14 cellular contexts compared by ENCODE assay signal in the genomic region with DNA sequence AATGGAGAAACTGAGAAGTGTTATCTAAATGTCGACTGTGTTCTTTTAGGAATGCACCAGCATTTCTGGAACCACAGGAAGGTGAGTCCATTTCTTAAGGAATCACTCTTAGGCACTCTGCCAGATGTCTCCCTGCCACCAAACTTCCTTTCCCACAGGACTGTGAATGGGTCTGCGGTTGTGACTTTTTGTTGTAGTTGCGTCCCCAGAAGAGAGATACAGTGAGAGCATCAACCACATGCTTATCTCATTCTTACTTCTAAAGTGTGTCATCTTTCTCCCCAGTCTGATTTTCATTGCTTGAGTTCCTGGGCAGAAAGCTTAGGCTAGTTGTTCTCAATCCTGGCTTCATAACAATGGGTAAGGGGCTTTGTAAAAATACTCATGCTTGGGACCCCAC. TPM values are rescaled to one million over a fixed set of nuclear protein-coding genes. Genes with fewer than 3 reads are reported as not detected.
DNase-seq lines count a peak whose midpoint lies in the region; ATAC-seq lines count a peak whose summit lies in the region.
"Had no signal": no experiment of that assay in that cellular context is flagged by ENCODE, and none has a peak within 500 bp of the region (broad histone marks: within the 10 kb centered on the region; RNA-seq: fewer than 3 reads in every experiment).

No MANE protein-coding gene starts in this region.

- H3K27ac Mint-ChIP-seq in activated T-helper 2 cell treated with anti-CD3 and anti-CD28 coated beads, Interferon-gamma antibody, Interleukin-2, Interleukin-4, amounts not matched to agents 10 μg/mL and 5 μg/mL and 100 μg/mL, durations not matched to agents 14 hours and 24 hours and 36 hours: peak overlapping the region; percentile 86
- H3K27ac Mint-ChIP-seq: CD8-positive, alpha-beta T cell; H9 had no signal

- in situ Hi-C loops in KBM-7 (cut with MboI; ENCODE audit: low pct_unique_long_range_greater_than_20kb, low sequenced_read_pairs): no loop called here

- no peaks in the 10 kb centered on the region for H3K27me3 Mint-ChIP-seq in activated T-helper 2 cell treated with anti-CD3 and anti-CD28 coated beads, Interferon-gamma antibody, Interleukin-2, Interleukin-4, amounts not matched to agents 10 μg/mL and 5 μg/mL and 100 μg/mL, durations not matched to agents 14 hours and 24 hours and 36 hours (ENCODE audit: low read depth)

- ATAC-seq in GM18511 (IDR thresholded peaks at IDR 0.05; ENCODE audit: unreplicated experiment): peak; percentile 45
- peak; percentile 39 for ATAC-seq in GM19455 (IDR thresholded peaks at IDR 0.05; ENCODE audit: unreplicated experiment)
- ATAC-seq in HG03066 (IDR thresholded peaks at IDR 0.05; ENCODE audit: low read depth, unreplicated experiment): peak; percentile 26
- ATAC-seq: CD8-positive, alpha-beta T cell had no signal

- H3K36me3 Mint-ChIP-seq in activated T-helper 2 cell treated with anti-CD3 and anti-CD28 coated beads, Interferon-gamma antibody, Interleukin-2, Interleukin-4, amounts not matched to agents 10 μg/mL and 5 μg/mL and 100 μg/mL, durations not matched to agents 14 hours and 24 hours and 36 hours (ENCODE audit: low read depth): peaks cover 38% of the 10 kb centered on the region
- H3K36me3 Mint-ChIP-seq: CD8-positive, alpha-beta T cell had no signal

- peak overlapping the region; percentile 6 for H3K4me3 Mint-ChIP-seq in activated T-helper 2 cell treated with anti-CD3 and anti-CD28 coated beads, Interferon-gamma antibody, Interleukin-2, Interleukin-4, amounts not matched to agents 10 μg/mL and 5 μg/mL and 100 μg/mL, durations not matched to agents 14 hours and 24 hours and 36 hours (ENCODE audit: low read depth)
- H3K4me3 Mint-ChIP-seq: CD8-positive, alpha-beta T cell; H9 had no signal

- intact Hi-C loops in activated T-helper 2 cell treated with anti-CD3 and anti-CD28 coated beads, Interferon-gamma antibody, Interleukin-2, Interleukin-4, amounts not matched to agents 10 μg/mL and 5 μg/mL and 100 μg/mL, durations not matched to agents 14 hours and 24 hours and 36 hours (cut with micrococcal nuclease): loop anchor here (1.0 kb wide), 1 partner anchor 8 kb away; no protein-coding TSS in a partner anchor

- DNase-seq in activated T-helper 2 cell treated with anti-CD3 and anti-CD28 coated beads, Interferon-gamma antibody, Interleukin-2, Interleukin-4, amounts not matched to agents 10 μg/mL and 5 μg/mL and 100 μg/mL, durations not matched to agents 14 hours and 24 hours and 36 hours (ENCODE audit: low spot score): no peak
- DNase-seq in NCI-H2029 treated with DMSO at 0.1 percent for 48 hours (lab: John Stamatoyannopoulos, UW): no peak
- no peak for DNase-seq in HT-29 (ENCODE audit: low spot score)
- no peak for DNase-seq in KBM-7
- DNase-seq: CD8-positive, alpha-beta T cell; H9; mammary epithelial cell; NCI-H2171; nucleus accumbens; tibial artery had no signal

- H3K9me3 Mint-ChIP-seq in activated T-helper 2 cell treated with anti-CD3 and anti-CD28 coated beads, Interferon-gamma antibody, Interleukin-2, Interleukin-4, amounts not matched to agents 10 μg/mL and 5 μg/mL and 100 μg/mL, durations not matched to agents 14 hours and 24 hours and 36 hours: peaks cover 17% of the 10 kb centered on the region
- H3K9me3 Mint-ChIP-seq: CD8-positive, alpha-beta T cell had no signal

- peaks cover 56% of the 10 kb centered on the region for H3K4me1 Mint-ChIP-seq in activated T-helper 2 cell treated with anti-CD3 and anti-CD28 coated beads, Interferon-gamma antibody, Interleukin-2, Interleukin-4, amounts not matched to agents 10 μg/mL and 5 μg/mL and 100 μg/mL, durations not matched to agents 14 hours and 24 hours and 36 hours (ENCODE audit: low read depth)

RNA-seq across cellular contexts. Expression of gene ITPRIPL2, which starts 13.4 kb away (rescaled TPM):
- total RNA-seq in activated T-helper 2 cell treated with anti-CD3 and anti-CD28 coated beads, Interferon-gamma antibody, Interleukin-2, Interleukin-4, amounts not matched to agents 10 μg/mL and 5 μg/mL and 100 μg/mL, durations not matched to agents 14 hours and 24 hours and 36 hours: 44.4 and 48.0 TPM in 2 replicates
- 17.7 and 19.5 TPM in 2 replicates for total RNA-seq in HT-29 (2014; rRNA removed; shearing (Covaris generic))

RNA-seq across cellular contexts. Expression of gene SYT17, which starts 40.8 kb away (rescaled TPM):
- 0.34 and 0.57 TPM in 2 replicates for total RNA-seq in activated T-helper 2 cell treated with anti-CD3 and anti-CD28 coated beads, Interferon-gamma antibody, Interleukin-2, Interleukin-4, amounts not matched to agents 10 μg/mL and 5 μg/mL and 100 μg/mL, durations not matched to agents 14 hours and 24 hours and 36 hours
- 0.38 and 0.57 TPM in 2 replicates for total RNA-seq in HT-29 (2014; rRNA removed; shearing (Covaris generic))
- total RNA-seq: CD8-positive, alpha-beta T cell; LHCN-M2 had no signal

RNA-seq across cellular contexts. Expression of gene COQ7, which starts 59.8 kb away (rescaled TPM):
- 19.5 and 19.7 TPM in 2 replicates for total RNA-seq in activated T-helper 2 cell treated with anti-CD3 and anti-CD28 coated beads, Interferon-gamma antibody, Interleukin-2, Interleukin-4, amounts not matched to agents 10 μg/mL and 5 μg/mL and 100 μg/mL, durations not matched to agents 14 hours and 24 hours and 36 hours
- 34.5 and 36.6 TPM in 2 replicates for total RNA-seq in HT-29 (2014; rRNA removed; shearing (Covaris generic))
